ENCODE assay signal across 14 cellular contexts in the genomic region with DNA sequence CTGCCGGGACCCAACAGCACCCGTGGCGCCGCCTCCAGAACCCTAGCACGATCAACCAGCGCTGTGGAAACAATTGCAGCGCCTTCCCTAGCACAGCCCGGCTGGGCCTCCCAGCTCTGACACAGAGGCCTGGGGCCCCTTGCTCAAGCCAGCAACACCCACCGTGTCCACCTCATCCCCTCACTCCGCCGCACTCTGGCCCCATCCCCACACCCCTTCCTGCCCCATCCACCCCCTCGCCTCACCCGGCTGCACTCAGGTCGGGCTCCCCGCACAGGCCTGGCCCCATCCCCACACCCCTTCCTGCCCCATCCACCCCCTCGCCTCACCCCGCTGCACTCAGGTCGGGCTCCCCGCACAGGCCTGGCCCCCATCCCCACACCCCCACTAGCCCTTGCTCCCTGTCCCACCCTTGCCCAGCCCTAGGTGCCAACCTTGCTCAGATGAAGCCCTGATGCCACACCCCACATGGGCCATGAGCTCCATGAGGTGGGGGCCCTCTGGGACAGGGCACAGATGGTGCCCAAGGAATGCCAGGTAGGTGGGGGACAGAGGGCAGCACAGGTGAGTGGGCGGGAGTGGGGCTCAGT. TPM values are rescaled to one million over a fixed set of nuclear protein-coding genes. Genes with fewer than 3 reads are reported as not detected.
"Had no signal": no experiment of that assay in that cellular context is flagged by ENCODE, and none has a peak within 500 bp of the region (broad histone marks: within the 10 kb centered on the region; RNA-seq: fewer than 3 reads in every experiment).

No MANE protein-coding gene starts in this region.

- H3K27me3 Mint-ChIP-seq: activated CD4-positive, alpha-beta T cell treated with anti-CD3 and anti-CD28 coated beads, Interleukin-2, amount 10 ng/mL, durations not matched to agents 7 days and 5 days; progenitor cell of endocrine pancreas had no signal

- H3K27ac Mint-ChIP-seq: activated B cell treated with CpG ODN at 0.5 μM for 24 hours; activated CD4-positive, alpha-beta T cell treated with anti-CD3 and anti-CD28 coated beads, Interleukin-2, amount 10 ng/mL, durations not matched to agents 7 days and 5 days; activated naive CD4-positive, alpha-beta T cell treated with anti-CD3 and anti-CD28 coated beads, Interleukin-2, amount 50 U/mL, for 24 hours; activated T-helper 17 cell treated with anti-CD3 and anti-CD28 coated beads, Interleukin-2, amount 50 U/mL, for 72 hours; progenitor cell of endocrine pancreas; T-helper 2 cell treated with Interferon-gamma antibody and Interleukin-4, amounts not matched to agents 5 μg/mL and 100 μg/mL, for 36 hours had no signal

- DNase-seq: activated B cell treated with CpG ODN at 0.5 μM for 24 hours; activated CD4-positive, alpha-beta T cell treated with anti-CD3 and anti-CD28 coated beads, Interleukin-2, amount 10 ng/mL, durations not matched to agents 7 days and 5 days; adrenal gland; cortex of kidney; effector CD4-positive, alpha-beta T cell; esophagus squamous epithelium; kidney glomerular epithelial cell; stomach had no signal

- H3K4me3 Mint-ChIP-seq: activated B cell treated with CpG ODN at 0.5 μM for 24 hours; activated CD4-positive, alpha-beta T cell treated with anti-CD3 and anti-CD28 coated beads, Interleukin-2, amount 10 ng/mL, durations not matched to agents 7 days and 5 days; activated naive CD4-positive, alpha-beta T cell treated with anti-CD3 and anti-CD28 coated beads, Interleukin-2, amount 50 U/mL, for 24 hours; activated T-helper 17 cell treated with anti-CD3 and anti-CD28 coated beads, Interleukin-2, amount 50 U/mL, for 72 hours; T-helper 2 cell treated with Interferon-gamma antibody and Interleukin-4, amounts not matched to agents 5 μg/mL and 100 μg/mL, for 36 hours had no signal

- H3K9me3 Mint-ChIP-seq: activated B cell treated with CpG ODN at 0.5 μM for 24 hours; activated CD4-positive, alpha-beta T cell treated with anti-CD3 and anti-CD28 coated beads, Interleukin-2, amount 10 ng/mL, durations not matched to agents 7 days and 5 days; activated naive CD4-positive, alpha-beta T cell treated with anti-CD3 and anti-CD28 coated beads, Interleukin-2, amount 50 U/mL, for 24 hours; activated T-helper 17 cell treated with anti-CD3 and anti-CD28 coated beads, Interleukin-2, amount 50 U/mL, for 72 hours; T-helper 2 cell treated with Interferon-gamma antibody and Interleukin-4, amounts not matched to agents 5 μg/mL and 100 μg/mL, for 36 hours had no signal

- H3K36me3 Mint-ChIP-seq: activated naive CD4-positive, alpha-beta T cell treated with anti-CD3 and anti-CD28 coated beads, Interleukin-2, amount 50 U/mL, for 24 hours had no signal

- ATAC-seq: activated T-helper 17 cell treated with anti-CD3 and anti-CD28 coated beads, Interleukin-2, amount 50 U/mL, for 72 hours; upper lobe of right lung had no signal

- H3K4me1 Mint-ChIP-seq: activated B cell treated with CpG ODN at 0.5 μM for 24 hours; activated CD4-positive, alpha-beta T cell treated with anti-CD3 and anti-CD28 coated beads, Interleukin-2, amount 10 ng/mL, durations not matched to agents 7 days and 5 days; activated naive CD4-positive, alpha-beta T cell treated with anti-CD3 and anti-CD28 coated beads, Interleukin-2, amount 50 U/mL, for 24 hours; activated T-helper 17 cell treated with anti-CD3 and anti-CD28 coated beads, Interleukin-2, amount 50 U/mL, for 72 hours had no signal

RNA-seq across cellular contexts. Expression of gene KIF1A, which starts 28.7 kb away (rescaled TPM):
- total RNA-seq: activated B cell treated with CpG ODN at 0.5 μM for 24 hours, fibroblast of villous mesenchyme had no signal
